ENCODE assay signal across 35 cellular contexts in the genomic region with DNA sequence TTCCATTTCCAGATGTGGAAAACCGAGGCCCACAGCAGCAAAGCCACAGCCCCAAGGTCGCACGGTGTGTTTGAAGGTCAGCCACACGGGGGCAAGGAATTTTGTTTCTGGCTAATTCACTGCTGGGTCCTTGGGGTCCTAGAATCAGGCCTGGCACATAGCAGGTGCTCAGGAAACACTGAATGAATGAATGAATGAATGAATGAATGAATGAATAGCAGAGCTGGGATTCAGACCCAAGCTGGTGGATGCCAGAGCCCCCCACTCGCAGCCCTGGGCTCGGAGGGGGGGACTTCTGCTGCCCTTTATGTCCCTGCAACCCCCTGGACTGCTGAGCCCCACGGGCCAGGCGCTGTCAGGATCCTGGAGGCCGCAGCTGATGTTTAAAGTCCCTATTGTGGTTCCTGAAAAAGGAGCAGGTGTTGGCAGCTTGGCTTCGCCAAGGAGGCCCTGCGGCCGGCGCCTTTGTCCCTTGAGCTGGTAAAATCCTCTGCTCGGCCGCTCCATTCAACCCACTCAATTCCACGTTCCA. TPM values are rescaled to one million over a fixed set of nuclear protein-coding genes. Genes with fewer than 3 reads are reported as not detected.
DNase-seq lines count a peak whose midpoint lies in the region; ATAC-seq, FAIRE-seq and TF ChIP-seq lines count a peak whose summit lies in the region.
"Had no signal": no experiment of that assay in that cellular context is flagged by ENCODE, and none has a peak within 500 bp of the region (broad histone marks: within the 10 kb centered on the region; RNA-seq: fewer than 3 reads in every experiment).

No MANE protein-coding gene starts in this region.

- TF ChIP-seq CTCF in K562 (IDR thresholded peaks at IDR 0.05 in 2 of 3, conservative IDR thresholded peaks at IDR 0.05 in 1 of 3; ENCODE audit: insufficient read depth in 2 of 3, low read depth in 1 of 3, low read length in 3 of 3) (no peak), progenitor cell of endocrine pancreas (IDR thresholded peaks at IDR 0.05; ENCODE audit: unreplicated experiment) (no peak), Peyer's patch (IDR thresholded peaks at IDR 0.05) (no peak)

- peaks cover 32% of the 10 kb centered on the region for H3K27me3 Mint-ChIP-seq in progenitor cell of endocrine pancreas

- FAIRE-seq in K562 (lab: Jason Lieb, UNC): no peak
- FAIRE-seq: endothelial cell of umbilical vein, GM12892, RCC 7860 had no signal

- H3K4me3 ChIP-seq in K562 (no peak overlapping the region), Peyer's patch (no peak overlapping the region)
- H3K4me3 ChIP-seq: BLaER1 treated with 17β-estradiol and CSF1 and Interleukin-3, amounts not matched to agents 10 nM and 100 nM; gastrocnemius medialis; lung; suprapubic skin had no signal

- H3K36me3 Mint-ChIP-seq in progenitor cell of endocrine pancreas (ENCODE audit: insufficient read depth): no peaks in the 10 kb centered on the region
- H3K36me3 Mint-ChIP-seq: immature natural killer cell had no signal

- TF ChIP-seq EP300 in K562 (IDR thresholded peaks at IDR 0.05; ENCODE audit: low read length): no peak

- BruUV-seq in K562 (replicated peaks; lab: Mats Ljungman, UMichigan): no TSS peak

- H3K4me1 Mint-ChIP-seq in progenitor cell of endocrine pancreas (ENCODE audit: low read depth): peaks cover 3% of the 10 kb centered on the region
- H3K4me1 Mint-ChIP-seq: activated CD4-positive, alpha-beta memory T cell treated with anti-CD3 and anti-CD28 coated beads, Interleukin-2, amount 10 ng/mL, durations not matched to agents 7 days and 5 days; immature natural killer cell had no signal

- POLR2A ChIA-PET in K562 (lab: Yijun Ruan, JAX): interaction anchor here (0.6 kb wide), 1 partner anchor 24 kb away, joined by 4 read pairs; no protein-coding TSS in a partner anchor

- peak overlapping the region; percentile 4 for H3K4me3 Mint-ChIP-seq in progenitor cell of endocrine pancreas (ENCODE audit: low read depth)
- H3K4me3 Mint-ChIP-seq: activated CD4-positive, alpha-beta memory T cell treated with anti-CD3 and anti-CD28 coated beads, Interleukin-2, amount 10 ng/mL, durations not matched to agents 7 days and 5 days; immature natural killer cell; T-helper 2 cell treated with Interferon-gamma antibody and Interleukin-4, amounts not matched to agents 5 μg/mL and 100 μg/mL, for 36 hours had no signal

- H3K27me3 ChIP-seq in K562 (ENCODE audit: control insufficient read depth in 2 of 2, insufficient read depth in 2 of 2, low read length in 2 of 2): peaks cover 24 to 61% of the 10 kb centered on the region in 2 experiments
- no peaks in the 10 kb centered on the region for H3K27me3 ChIP-seq in Peyer's patch

- TF ChIP-seq POLR2A in K562 (conservative IDR thresholded peaks at IDR 0.05): no peak
- no peak for TF ChIP-seq POLR2A in Peyer's patch (IDR thresholded peaks at IDR 0.05)

- H3K4me1 ChIP-seq in K562 (replicated peaks in 1 of 2; ENCODE audit: control insufficient read depth in 2 of 2, insufficient read depth in 2 of 2, low read length in 2 of 2) (peaks cover 0 to 4% of the 10 kb centered on the region in 2 experiments; a peak in 2 of 5 replicates), Peyer's patch (no peaks in the 10 kb centered on the region)
- H3K4me1 ChIP-seq: BLaER1 treated with 17β-estradiol and CSF1 and Interleukin-3, amounts not matched to agents 10 nM and 100 nM; gastrocnemius medialis; suprapubic skin had no signal

- ATAC-seq in K562: no peak
- no peak for ATAC-seq in GM21723 (IDR thresholded peaks at IDR 0.05; ENCODE audit: unreplicated experiment)
- ATAC-seq: gastrocnemius medialis, left cardiac atrium had no signal

- in situ Hi-C loops in K562 (cut with MboI): no loop called here

- H3K9ac ChIP-seq in K562 (ENCODE audit: insufficient read depth in 1 of 2, low read depth in 2 of 2, low read length in 2 of 2): no peak overlapping the region
- H3K9ac ChIP-seq: BLaER1 treated with 17β-estradiol and CSF1 and Interleukin-3, amounts not matched to agents 10 nM and 100 nM had no signal

- CTCF ChIA-PET in K562 (lab: Yijun Ruan, JAX; ENCODE audit: low intra/inter-chr PET ratio): no interaction called here

- H4K20me1 ChIP-seq in K562 (replicated peaks; ENCODE audit: control insufficient read depth, insufficient read depth, low read length): 0 out of 2 replicates have a peak, but pooled peaks cover 4% of the 10 kb centered on the region

- H3K4me2 ChIP-seq in K562 (ENCODE audit: insufficient read depth, low read length): no peak overlapping the region
- H3K4me2 ChIP-seq: BLaER1 treated with 17β-estradiol and CSF1 and Interleukin-3, amounts not matched to agents 10 nM and 100 nM had no signal

- intact Hi-C loops in K562 (cut with micrococcal nuclease): no loop called here

- H3K79me2 ChIP-seq in K562 (ENCODE audit: control insufficient read depth, insufficient read depth, low read length): no peaks in the 10 kb centered on the region

- no peak overlapping the region for H2AFZ ChIP-seq in K562 (ENCODE audit: low read depth, low read length)

- no peak overlapping the region for H3K27ac ChIP-seq in K562 (ENCODE audit: extremely low read depth, low read depth, low read length)
- no peak overlapping the region for H3K27ac ChIP-seq in Peyer's patch
- H3K27ac ChIP-seq: 22Rv1; BLaER1 treated with 17β-estradiol and CSF1 and Interleukin-3, amounts not matched to agents 10 nM and 100 nM; brain microvascular endothelial cell; dorsolateral prefrontal cortex; gastrocnemius medialis; suprapubic skin had no signal

- H3K27ac Mint-ChIP-seq in progenitor cell of endocrine pancreas: peak overlapping the region; percentile 30
- H3K27ac Mint-ChIP-seq: activated CD4-positive, alpha-beta memory T cell treated with anti-CD3 and anti-CD28 coated beads, Interleukin-2, amount 10 ng/mL, durations not matched to agents 7 days and 5 days; immature natural killer cell; T-helper 2 cell treated with Interferon-gamma antibody and Interleukin-4, amounts not matched to agents 5 μg/mL and 100 μg/mL, for 36 hours had no signal

- DNase-seq in DMS53 (lab: John Stamatoyannopoulos, UW): peak; percentile 22
- DNase-seq in DMS53 treated with DMSO at 0.1 percent for 48 hours (lab: John Stamatoyannopoulos, UW; ENCODE audit: unreplicated experiment): no peak
- DNase-seq in K562 (ENCODE audit: extremely low read depth in 1 of 4, low spot score in 3 of 4): no peak
- peak; percentile 78 for DNase-seq in myocyte (ENCODE audit: low read depth)
- DNase-seq in progenitor cell of endocrine pancreas (ENCODE audit: low spot score, unreplicated experiment): no peak
- DNase-seq in Peyer's patch: no peak
- no peak for DNase-seq in NCI-H2029 (lab: John Stamatoyannopoulos, UW)
- DNase-seq: activated CD4-positive, alpha-beta memory T cell treated with anti-CD3 and anti-CD28 coated beads, Interleukin-2, amount 10 ng/mL, durations not matched to agents 7 days and 5 days; activated CD8-positive, alpha-beta memory T cell treated with anti-CD3 and anti-CD28 coated beads, Interleukin-2, amount 50 U/mL, for 4 hours; activated naive CD4-positive, alpha-beta T cell treated with Interleukin-2 at 50 U/mL for 16 hours; brain microvascular endothelial cell; DMS153; gastrocnemius medialis; HCEC 1CT; immature natural killer cell; left cardiac atrium; NCI-H1048; NCI-H2081 treated with DMSO at 0.1 percent for 48 hours; NCI-H345; stimulated activated naive CD4-positive, alpha-beta T cell treated with Interleukin-2 at 50 U/mL for 16 hours had no signal

- no peaks in the 10 kb centered on the region for H3K9me1 ChIP-seq in K562 (ENCODE audit: control insufficient read depth, insufficient read depth, low read length)

- no peaks in the 10 kb centered on the region for H3K9me3 ChIP-seq in K562 (replicated peaks; ENCODE audit: control insufficient read depth, insufficient read depth, low read depth, low read length)
- no peaks in the 10 kb centered on the region for H3K9me3 ChIP-seq in Peyer's patch
- H3K9me3 ChIP-seq: BLaER1 treated with 17β-estradiol and CSF1 and Interleukin-3, amounts not matched to agents 10 nM and 100 nM; gastrocnemius medialis; suprapubic skin had no signal

- no peaks in the 10 kb centered on the region for H3K36me3 ChIP-seq in K562 (ENCODE audit: control insufficient read depth, insufficient read depth, low read length)
- no peaks in the 10 kb centered on the region for H3K36me3 ChIP-seq in Peyer's patch
- H3K36me3 ChIP-seq: BLaER1 treated with 17β-estradiol and CSF1 and Interleukin-3, amounts not matched to agents 10 nM and 100 nM; brain microvascular endothelial cell; gastrocnemius medialis; suprapubic skin had no signal

- no peaks in the 10 kb centered on the region for H3K9me3 Mint-ChIP-seq in progenitor cell of endocrine pancreas (ENCODE audit: low read depth)
- H3K9me3 Mint-ChIP-seq: activated CD4-positive, alpha-beta memory T cell treated with anti-CD3 and anti-CD28 coated beads, Interleukin-2, amount 10 ng/mL, durations not matched to agents 7 days and 5 days; T-helper 2 cell treated with Interferon-gamma antibody and Interleukin-4, amounts not matched to agents 5 μg/mL and 100 μg/mL, for 36 hours had no signal

- whole genome bisulfite sequencing in K562 (ENCODE audit: insufficient coverage, low coverage, missing lambda C conversion rate): 23% methylated on average over 16 of the region's 16 CpGs

- no peak for TF ChIP-seq RAD21 in K562 (CRISPR knock-in tag; conservative IDR thresholded peaks at IDR 0.05 in 1 of 2, IDR thresholded peaks at IDR 0.05 in 1 of 2)

TF ChIP-seq in K562, 482 proteins besides CTCF, POLR2A, EP300 and RAD21 (continues in another document):
- peak; percentile 97 for TF ChIP-seq ZNF24 (IDR thresholded peaks at IDR 0.05)
- TF ChIP-seq DMBX1 (CRISPR knock-in tag; IDR thresholded peaks at IDR 0.05; ENCODE audit: borderline replicate concordance): no peak

RNA-seq across cellular contexts. Expression of a gene that starts 37.1 kb away (rescaled TPM):
- not detected in 2 replicates for total RNA-seq in K562 (2011; cell fraction: chromatin; rRNA removed; ENCODE audit: low replicate concordance)
- not detected in 2 replicates for total RNA-seq in K562 (2011; cell fraction: nucleolus; rRNA removed)
- not detected in 2 replicates for total RNA-seq in K562 (2011; cell fraction: nucleoplasm; rRNA removed)
- total RNA-seq in K562 (2014; rRNA removed) (not detected in 2 replicates), K562 (2014; rRNA removed; fragmentation: Illumina TruSeq; extraction: Trizol) (not detected in 2 replicates), K562 (2015; rRNA removed; fragmentation: Illumina TruSeq; extraction: Trizol) (not detected in 2 replicates), K562 (2021) (not detected in 2 replicates), myocyte (not detected in 2 replicates), progenitor cell of endocrine pancreas (not detected in 2 replicates), Peyer's patch (not detected)
- polyA plus RNA-seq in K562 (2011; rRNA removed) (not detected in 2 replicates), K562 (2014; fragmentation: Illumina TruSeq; extraction: Trizol) (not detected in 2 replicates), K562 (2014; fragmentation: Nextera tagmentation; extraction: Ambion mirVana) (not detected), K562 (2014; rRNA removed) (not detected in 2 replicates)
- not detected in 2 replicates for polyA plus RNA-seq in K562 (2011; cell fraction: cytosol; rRNA removed)
- not detected in 2 replicates for polyA plus RNA-seq in K562 (2011; cell fraction: nucleus; rRNA removed)
- not detected in 2 replicates for polyA plus RNA-seq in K562 (2012)
- not detected in 2 replicates for polyA minus RNA-seq in K562 (2011; rRNA and poly(A)+ RNA removed)
- not detected in 2 replicates for polyA minus RNA-seq in K562 (2011; cell fraction: cytosol; rRNA and poly(A)+ RNA removed)
- polyA minus RNA-seq in K562 (2011; cell fraction: nucleus; rRNA and poly(A)+ RNA removed): not detected in 2 replicates
- polyA plus RNA-seq in myocyte (2012): not detected
- total RNA-seq: activated CD4-positive, alpha-beta memory T cell treated with anti-CD3 and anti-CD28 coated beads, Interleukin-2, amount 10 ng/mL, durations not matched to agents 7 days and 5 days; cerebellum; endothelial cell of umbilical vein; gastrocnemius medialis; left cardiac atrium; lung; mononuclear cell; pulmonary artery endothelial cell; skeletal muscle tissue; suprapubic skin; ureter had no signal
- polyA plus RNA-seq: endothelial cell of umbilical vein, immature natural killer cell, lung had no signal

Comparison
In these comparisons a context has a peak if more than half of its experiments do, and no peak if none do; other contexts are left out.
1. DNase-seq: peak in DMS53 (single experiment) and myocyte (single experiment); none in DMS53 treated with DMSO at 0.1 percent for 48 hours (single experiment), K562 (0 of 4), progenitor cell of endocrine pancreas (single experiment), Peyer's patch (0 of 3) and NCI-H2029 (single experiment).